7 cellular contexts compared by ENCODE assay signal in genomic region chr1:181423301-181423918, GRCh38. TPM values are rescaled to one million over a fixed set of nuclear protein-coding genes. Genes with fewer than 3 reads are reported as not detected.
DNase-seq lines count a peak whose midpoint lies in the region; ATAC-seq, FAIRE-seq and TF ChIP-seq lines count a peak whose summit lies in the region.

No MANE protein-coding gene starts in this region.

- no peak for TF ChIP-seq EP300 in K562 (IDR thresholded peaks at IDR 0.05; ENCODE audit: low read length)

- peak in 1 of 2 experiments; percentile 35; a peak in 3 of 4 replicates for TF ChIP-seq RAD21 in K562 (CRISPR knock-in tag; conservative IDR thresholded peaks at IDR 0.05 in 1 of 2, IDR thresholded peaks at IDR 0.05 in 1 of 2)

- TF ChIP-seq POLR2A in K562 (conservative IDR thresholded peaks at IDR 0.05) = no peak
- TF ChIP-seq POLR2A in right lobe of liver (IDR thresholded peaks at IDR 0.05) = no peak

- no peak overlapping the region for H3K9ac ChIP-seq in K562 (ENCODE audit: insufficient read depth in 1 of 2, low read depth in 2 of 2, low read length in 2 of 2)

- H3K4me1 ChIP-seq in K562 (replicated peaks in 1 of 2; ENCODE audit: control insufficient read depth in 2 of 2, insufficient read depth in 2 of 2, low read length in 2 of 2) (no peaks in the 10 kb centered on the region), right lobe of liver (no peaks in the 10 kb centered on the region)

- H3K27me3 ChIP-seq in K562 (ENCODE audit: control insufficient read depth in 2 of 2, insufficient read depth in 2 of 2, low read length in 2 of 2) (peaks cover 3 to 8% of the 10 kb centered on the region in 2 experiments; a peak in 4 of 5 replicates), right lobe of liver (no peaks in the 10 kb centered on the region)

- H2AFZ ChIP-seq in K562 (ENCODE audit: low read depth, low read length) = no peak overlapping the region

- FAIRE-seq in K562 (lab: Jason Lieb, UNC) = no peak

- POLR2A ChIA-PET in K562 (lab: Yijun Ruan, JAX) = no interaction called here

- H3K9me3 ChIP-seq in K562 (replicated peaks; ENCODE audit: control insufficient read depth, insufficient read depth, low read depth, low read length) (no peaks in the 10 kb centered on the region), right lobe of liver (no peaks in the 10 kb centered on the region)

- BruUV-seq in K562 (replicated peaks; lab: Mats Ljungman, UMichigan) = no TSS peak

- peaks cover 3% of the 10 kb centered on the region; the same call in 1 of the 2 replicates for H4K20me1 ChIP-seq in K562 (replicated peaks; ENCODE audit: control insufficient read depth, insufficient read depth, low read length)

- H3K36me3 ChIP-seq in K562 (ENCODE audit: control insufficient read depth, insufficient read depth, low read length) = no peaks in the 10 kb centered on the region
- no peaks in the 10 kb centered on the region for H3K36me3 ChIP-seq in right lobe of liver

- H3K27ac ChIP-seq in K562 (ENCODE audit: extremely low read depth, low read depth, low read length) (no peak overlapping the region), right lobe of liver (no peak overlapping the region)

- 0% methylated on average over 4 of the region's 4 CpGs for WGBS in K562 (ENCODE audit: insufficient coverage, low coverage, missing lambda C conversion rate)
- 24% methylated on average over 4 of the region's 4 CpGs for WGBS in right lobe of liver (ENCODE audit: insufficient coverage, low coverage, low lambda C conversion rate, missing lambda C conversion rate)

- CTCF ChIA-PET in K562 (lab: Yijun Ruan, JAX; ENCODE audit: low intra/inter-chr PET ratio) = interaction anchor here (0.6 to 6.8 kb wide), 9 partner anchors 234 to 1618 kb away, joined by 3 to 127 read pairs (median 4); no protein-coding TSS in a partner anchor

- no peaks in the 10 kb centered on the region for H3K9me1 ChIP-seq in K562 (ENCODE audit: control insufficient read depth, insufficient read depth, low read length)

- H3K79me2 ChIP-seq in K562 (ENCODE audit: control insufficient read depth, insufficient read depth, low read length) = no peaks in the 10 kb centered on the region

- no peak overlapping the region for H3K4me3 ChIP-seq in K562
- no peak overlapping the region for H3K4me3 ChIP-seq in right lobe of liver

- TF ChIP-seq CTCF in K562 (IDR thresholded peaks at IDR 0.05 in 2 of 3, conservative IDR thresholded peaks at IDR 0.05 in 1 of 3; ENCODE audit: insufficient read depth in 2 of 3, low read depth in 1 of 3, low read length in 3 of 3) = peak; percentile 35 to 52 (median 46)
- TF ChIP-seq CTCF in right lobe of liver (IDR thresholded peaks at IDR 0.05) = peak; percentile 13 to 48 (median 34)

- in situ Hi-C loops in K562 (cut with MboI) = loop anchor here (5.0 kb wide), 2 partner anchors 236 to 896 kb away; no protein-coding TSS in a partner anchor

- ATAC-seq in K562 (peak; percentile 67), right lobe of liver (peak; percentile 51 to 79 (median 62)), GM18861 (IDR thresholded peaks at IDR 0.05; ENCODE audit: unreplicated experiment) (no peak), HG03457 (IDR thresholded peaks at IDR 0.05; ENCODE audit: unreplicated experiment) (no peak)

- peak; percentile 25 for DNase-seq in EL
- peak; percentile 29 for DNase-seq in HT1080 (ENCODE audit: low read depth)
- DNase-seq in OCI-M1 (lab: John Stamatoyannopoulos, UW) = peak; percentile 41
- peak; percentile 30 to 51 (median 42) for DNase-seq in K562 (ENCODE audit: extremely low read depth in 1 of 4, low spot score in 3 of 4)
- DNase-seq in right lobe of liver = peak in 1 of 3 donors; percentile 39

- H3K4me2 ChIP-seq in K562 (ENCODE audit: insufficient read depth, low read length) = no peak overlapping the region

- intact Hi-C loops in K562 (cut with micrococcal nuclease) = loop anchor here (10.0 kb wide), 1 partner anchor 339 kb away; the partner anchor contains the start of gene IER5
- intact Hi-C loops in right lobe of liver (cut with DNase I) = no loop called here

TF ChIP-seq in K562, 482 proteins besides CTCF, POLR2A, EP300 and RAD21 (continues in another document):
- TF ChIP-seq RHOXF2B (CRISPR knock-in tag; conservative IDR thresholded peaks at IDR 0.05) (no peak), CTCFL (IDR thresholded peaks at IDR 0.05; ENCODE audit: borderline replicate concordance, insufficient read depth, low read depth, low read length, poor library complexity, severe bottlenecking) (peak; percentile 7), ELK1 (CRISPR knock-in tag; IDR thresholded peaks at IDR 0.05) (no peak), ZNF449 (CRISPR knock-in tag; IDR thresholded peaks at IDR 0.05) (no peak), ZZZ3 (IDR thresholded peaks at IDR 0.05) (no peak)

RNA-seq across cellular contexts. Expression of gene CACNA1E, which starts 59.9 kb away (rescaled TPM):
- 0.03 and 0.29 TPM in 2 replicates for total RNA-seq in HT1080 (2014; rRNA removed; shearing (Covaris generic))
- not detected in 2 replicates for polyA plus RNA-seq in HT1080 (2015; cell fraction: cytosol; rRNA removed)
- 0.01 and 0.05 TPM in 2 replicates for polyA plus RNA-seq in HT1080 (2015; cell fraction: nucleus; rRNA removed)
- total RNA-seq in K562 (2011; cell fraction: chromatin; rRNA removed; ENCODE audit: low replicate concordance) = not detected in 2 replicates
- total RNA-seq in K562 (2011; cell fraction: nucleolus; rRNA removed) = not detected in 2 replicates
- total RNA-seq in K562 (2011; cell fraction: nucleoplasm; rRNA removed) = not detected in 2 replicates
- total RNA-seq in K562 (2014; rRNA removed) (not detected in 2 replicates), K562 (2014; rRNA removed; fragmentation: Illumina TruSeq; extraction: Trizol) (not detected in 2 replicates), K562 (2015; rRNA removed; fragmentation: Illumina TruSeq; extraction: Trizol) (under 0.01 TPM in 1 of 2 replicates, not detected in the other), K562 (2021) (0.04 and 0.07 TPM in 2 replicates), right lobe of liver (under 1 TPM in 4 of 6 experiments, not detected in 2; 0.05 to 0.09 (median 0.06) TPM)
- polyA plus RNA-seq in K562 (2011; rRNA removed) (not detected in 2 replicates), K562 (2014; fragmentation: Illumina TruSeq; extraction: Trizol) (not detected in 2 replicates), K562 (2014; fragmentation: Nextera tagmentation; extraction: Ambion mirVana) (not detected), K562 (2014; rRNA removed) (not detected in 2 replicates)
- not detected in 2 replicates for polyA plus RNA-seq in K562 (2011; cell fraction: cytosol; rRNA removed)
- polyA plus RNA-seq in K562 (2011; cell fraction: nucleus; rRNA removed) = 0.04 TPM in 1 of 2 replicates, not detected in the other
- 0.01 and 0.04 TPM in 2 replicates for polyA plus RNA-seq in K562 (2012)
- not detected in 2 replicates for polyA minus RNA-seq in K562 (2011; rRNA and poly(A)+ RNA removed)
- not detected in 2 replicates for polyA minus RNA-seq in K562 (2011; cell fraction: cytosol; rRNA and poly(A)+ RNA removed)
- polyA minus RNA-seq in K562 (2011; cell fraction: nucleus; rRNA and poly(A)+ RNA removed) = under 0.01 TPM in 1 of 2 replicates, not detected in the other

Comparison
In these comparisons a context has a peak if more than half of its experiments do, and no peak if none do; other contexts are left out.
1. ATAC-seq: peak in K562 (single experiment) and right lobe of liver (4 of 4); none in GM18861 (single experiment) and HG03457 (single experiment).